Comparison of ENCODE assay signal across 9 cellular contexts in genomic region chr4:174154455-174154854, GRCh38.
DNase-seq lines count a peak whose midpoint lies in the region; ATAC-seq lines count a peak whose summit lies in the region.
"Had no signal": no experiment of that assay in that cellular context is flagged by ENCODE, and none has a peak within 500 bp of the region (broad histone marks: within the 10 kb centered on the region; RNA-seq: fewer than 3 reads in every experiment).

No MANE protein-coding gene starts in this region.

- H3K27me3 ChIP-seq in rectal smooth muscle tissue (ENCODE audit: control insufficient read depth, insufficient read depth, low read length) = no peaks in the 10 kb centered on the region

- no peak overlapping the region for H3K9ac ChIP-seq in rectal smooth muscle tissue (ENCODE audit: low read length)

- DNase-seq in Daoy (ENCODE audit: low read depth) = peak; percentile 61
- DNase-seq in RKO (ENCODE audit: low spot score) = peak; percentile 82
- peak; percentile 69 for DNase-seq in fibroblast of peridontal ligament (ENCODE audit: extremely low read depth)
- no peak for DNase-seq in GOT3 (lab: John Stamatoyannopoulos, UW)
- DNase-seq in cerebellum (ENCODE audit: low spot score) = no peak
- no peak for DNase-seq in islet precursor cell
- DNase-seq: activated naive CD4-positive, alpha-beta T cell treated with anti-CD3 and anti-CD28 coated beads, Interleukin-2, amount 50 U/mL, for 16 hours had no signal

- ATAC-seq in GM18873 (IDR thresholded peaks at IDR 0.05; ENCODE audit: low FRiP score, unreplicated experiment) = no peak

- H3K36me3 ChIP-seq in rectal smooth muscle tissue (ENCODE audit: control insufficient read depth, insufficient read depth, low read length) = no peaks in the 10 kb centered on the region

- H3K4me1 ChIP-seq in rectal smooth muscle tissue (ENCODE audit: control insufficient read depth, insufficient read depth, low read length) = peaks cover 18% of the 10 kb centered on the region

- peak overlapping the region; percentile 77 for H3K27ac ChIP-seq in rectal smooth muscle tissue (ENCODE audit: low read depth, low read length)

- H3K4me3 ChIP-seq in rectal smooth muscle tissue (ENCODE audit: low read length) = peak overlapping the region; percentile 34

Comparison
In these comparisons a context has a peak if more than half of its experiments do, and no peak if none do; other contexts are left out.
1. DNase-seq: peak in Daoy (single experiment), RKO (single experiment) and fibroblast of peridontal ligament (single experiment); none in GOT3 (single experiment), cerebellum (single experiment) and islet precursor cell (single experiment).